Comparison of ENCODE assay signal across 9 cellular contexts in the genomic region with DNA sequence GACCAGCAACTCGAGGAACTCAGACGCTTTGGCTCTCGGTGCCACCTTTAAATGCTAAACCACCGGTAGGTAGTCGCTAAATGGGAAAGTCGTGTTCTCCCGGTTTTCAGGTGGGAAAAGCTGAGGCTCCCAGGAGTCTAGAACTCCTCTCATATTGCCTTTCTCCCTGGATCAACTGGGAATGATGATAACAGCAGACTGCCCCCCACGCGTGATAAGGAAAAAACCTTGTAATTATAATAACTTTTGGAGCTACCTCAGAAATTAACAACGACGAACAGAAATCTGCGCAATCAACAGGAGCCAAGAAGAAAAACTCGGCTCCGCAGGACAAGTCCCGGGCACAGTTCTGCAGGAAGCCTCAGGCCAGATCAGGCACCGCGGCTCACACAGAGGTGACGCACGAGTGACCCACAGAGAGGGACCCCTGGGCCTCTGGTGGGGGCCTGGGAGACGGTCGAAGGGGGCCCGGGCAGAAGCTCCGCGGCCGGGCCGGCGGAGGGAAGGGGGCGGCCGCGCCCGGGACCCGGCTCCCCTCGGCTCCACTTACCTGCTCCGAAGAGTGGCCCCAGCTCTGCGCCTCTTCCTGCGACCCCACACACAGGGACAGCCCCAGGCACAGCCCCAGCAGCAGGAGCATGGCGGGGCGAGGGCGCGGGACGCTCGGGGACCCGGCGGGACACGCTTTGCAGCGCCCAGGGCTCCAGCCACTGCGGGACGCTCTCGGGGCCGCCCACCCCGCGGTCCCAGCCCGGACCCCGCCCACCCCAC. TPM values are rescaled to one million over a fixed set of nuclear protein-coding genes. Genes with fewer than 3 reads are reported as not detected.
DNase-seq lines count a peak whose midpoint lies in the region; ATAC-seq and TF ChIP-seq lines count a peak whose summit lies in the region.
"Had no signal": no experiment of that assay in that cellular context is flagged by ENCODE, and none has a peak within 500 bp of the region (broad histone marks: within the 10 kb centered on the region; RNA-seq: fewer than 3 reads in every experiment).

A gene (minus strand): TSS at position 714 of the 771 bp plus-strand sequence. CDS start 74 bp downstream, at position 640.

- no peak for TF ChIP-seq POLR2A in Peyer's patch (IDR thresholded peaks at IDR 0.05)
- no peak for TF ChIP-seq POLR2A in esophagus squamous epithelium (IDR thresholded peaks at IDR 0.05)

- H3K27ac ChIP-seq in Peyer's patch (peak within 1 kb of the TSS in 3 of 4 donors; percentile 46 to 57 (median 49)), esophagus squamous epithelium (peak within 1 kb of the TSS; percentile 36 to 82 (median 72))

- no peak for TF ChIP-seq CTCF in Peyer's patch (IDR thresholded peaks at IDR 0.05)
- TF ChIP-seq CTCF in esophagus squamous epithelium (IDR thresholded peaks at IDR 0.05) = no peak
- TF ChIP-seq CTCF in nephron progenitor cell (IDR thresholded peaks at IDR 0.05) = no peak

- H3K9me3 Mint-ChIP-seq in nephron progenitor cell = no peaks in the 10 kb centered on the region

- H3K9me3 ChIP-seq in Peyer's patch = peaks cover 0 to 5% (median 0%) of the 10 kb centered on the region in 4 donors
- no peaks in the 10 kb centered on the region for H3K9me3 ChIP-seq in esophagus squamous epithelium

- H3K36me3 Mint-ChIP-seq in nephron progenitor cell (ENCODE audit: low read depth) = no peaks in the 10 kb centered on the region

- peaks cover 81% of the 10 kb centered on the region for H3K27me3 Mint-ChIP-seq in nephron progenitor cell (ENCODE audit: low read depth, poor library complexity)

- H3K36me3 ChIP-seq in Peyer's patch (no peaks in the 10 kb centered on the region), esophagus squamous epithelium (no peaks in the 10 kb centered on the region)

- intact Hi-C loops in esophagus squamous epithelium (cut with DNase I) = no loop called here

- H3K4me1 ChIP-seq in Peyer's patch = no peaks in the 10 kb centered on the region
- H3K4me1 ChIP-seq in esophagus squamous epithelium = peaks cover 3 to 33% (median 7%) of the 10 kb centered on the region in 3 donors

- DNase-seq in ACHN (peak; percentile 13), Peyer's patch (no peak), esophagus squamous epithelium (lab: John Stamatoyannopoulos, UW) (no peak), nephron progenitor cell (peak; percentile 59), NCI-H128 (lab: John Stamatoyannopoulos, UW; ENCODE audit: unreplicated experiment) (no peak), GM19238 (ENCODE audit: insufficient read length, low spot score) (no peak), NOMO-1 treated with DMSO at 0.1 percent for 48 hours (lab: John Stamatoyannopoulos, UW; ENCODE audit: unreplicated experiment) (no peak)
- DNase-seq: NCI-H2171 had no signal

- H3K27me3 ChIP-seq in Peyer's patch (peaks cover 0 to 5% of the 10 kb centered on the region in 2 donors), esophagus squamous epithelium (peaks cover 0 to 74% (median 0%) of the 10 kb centered on the region in 4 donors)

- H3K4me3 ChIP-seq in Peyer's patch = peak within 1 kb of the TSS; percentile 43 to 61 (median 56)
- peak within 1 kb of the TSS; percentile 43 to 86 (median 61) for H3K4me3 ChIP-seq in esophagus squamous epithelium

- no peak within 1 kb of the TSS for H3K27ac Mint-ChIP-seq in nephron progenitor cell

- peaks cover 24% of the 10 kb centered on the region for H3K4me1 Mint-ChIP-seq in nephron progenitor cell

- ATAC-seq in GM19455 (IDR thresholded peaks at IDR 0.05; ENCODE audit: unreplicated experiment) = no peak

- in situ Hi-C loops in ACHN (cut with HindIII; ENCODE audit: low pct_ligation_motif_present, low pct_unique_long_range_greater_than_20kb, low sequenced_read_pairs) = no loop called here

- H3K4me3 Mint-ChIP-seq in nephron progenitor cell = peak within 1 kb of the TSS; percentile 83

- WGBS in esophagus squamous epithelium, 2 donors = 3% methylated on average over 12 to 17 of the region's 54 CpGs

RNA-seq across cellular contexts. Expression of the gene that starts here (rescaled TPM):
- total RNA-seq in Peyer's patch = 10 to 100 TPM in 1 of 4 donors, 1 to 10 TPM in 3; 1.9 to 29.7 (median 4.9) TPM
- total RNA-seq in esophagus squamous epithelium = 10 to 100 TPM in 1 of 4 donors, 1 to 10 TPM in 3; 2.2 to 21.4 (median 3.3) TPM

Comparison
In these comparisons a context has a peak if more than half of its experiments do, and no peak if none do; other contexts are left out.
1. DNase-seq: peak in ACHN (single experiment) and nephron progenitor cell (single experiment); none in Peyer's patch (0 of 3), esophagus squamous epithelium (single experiment), NCI-H128 (single experiment), GM19238 (single experiment) and NOMO-1 treated with DMSO at 0.1 percent for 48 hours (single experiment).